1 cellular context compared by ENCODE assay signal in the genomic region with DNA sequence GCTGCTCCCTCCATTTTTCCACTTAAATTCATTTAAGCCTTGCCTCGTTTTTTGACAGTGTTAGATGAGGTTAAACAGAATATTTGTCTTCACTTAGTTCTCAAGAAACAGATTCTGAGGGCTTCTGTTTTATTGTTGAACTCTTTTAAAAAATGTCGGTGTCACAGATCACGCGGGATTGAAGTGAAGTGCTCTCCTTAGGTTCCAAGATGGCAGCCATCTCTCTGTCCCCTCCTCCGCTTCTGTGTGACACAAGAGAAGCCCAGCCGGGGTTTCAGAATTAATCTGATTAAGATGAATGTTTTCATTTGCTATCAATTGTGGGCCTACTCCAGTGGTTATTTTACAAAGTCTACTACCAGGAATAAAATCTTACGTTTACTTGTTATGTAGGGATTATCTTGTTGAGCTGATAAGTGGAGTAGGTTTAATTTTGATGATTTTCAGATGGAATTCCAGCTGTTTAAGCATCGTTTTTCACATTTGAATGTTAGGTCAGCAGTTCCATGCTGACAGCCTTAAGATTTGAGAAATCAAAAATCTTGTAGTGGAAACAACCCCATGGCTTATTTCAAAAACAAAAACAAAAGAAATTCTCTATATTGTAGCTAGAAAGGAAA.
TF ChIP-seq lines count a peak whose summit lies in the region.

No MANE protein-coding gene starts in this region.

TF ChIP-seq in K562, 482 proteins besides CTCF, POLR2A, EP300 and RAD21 (continued from another document):
- TF ChIP-seq, protein P1, sequence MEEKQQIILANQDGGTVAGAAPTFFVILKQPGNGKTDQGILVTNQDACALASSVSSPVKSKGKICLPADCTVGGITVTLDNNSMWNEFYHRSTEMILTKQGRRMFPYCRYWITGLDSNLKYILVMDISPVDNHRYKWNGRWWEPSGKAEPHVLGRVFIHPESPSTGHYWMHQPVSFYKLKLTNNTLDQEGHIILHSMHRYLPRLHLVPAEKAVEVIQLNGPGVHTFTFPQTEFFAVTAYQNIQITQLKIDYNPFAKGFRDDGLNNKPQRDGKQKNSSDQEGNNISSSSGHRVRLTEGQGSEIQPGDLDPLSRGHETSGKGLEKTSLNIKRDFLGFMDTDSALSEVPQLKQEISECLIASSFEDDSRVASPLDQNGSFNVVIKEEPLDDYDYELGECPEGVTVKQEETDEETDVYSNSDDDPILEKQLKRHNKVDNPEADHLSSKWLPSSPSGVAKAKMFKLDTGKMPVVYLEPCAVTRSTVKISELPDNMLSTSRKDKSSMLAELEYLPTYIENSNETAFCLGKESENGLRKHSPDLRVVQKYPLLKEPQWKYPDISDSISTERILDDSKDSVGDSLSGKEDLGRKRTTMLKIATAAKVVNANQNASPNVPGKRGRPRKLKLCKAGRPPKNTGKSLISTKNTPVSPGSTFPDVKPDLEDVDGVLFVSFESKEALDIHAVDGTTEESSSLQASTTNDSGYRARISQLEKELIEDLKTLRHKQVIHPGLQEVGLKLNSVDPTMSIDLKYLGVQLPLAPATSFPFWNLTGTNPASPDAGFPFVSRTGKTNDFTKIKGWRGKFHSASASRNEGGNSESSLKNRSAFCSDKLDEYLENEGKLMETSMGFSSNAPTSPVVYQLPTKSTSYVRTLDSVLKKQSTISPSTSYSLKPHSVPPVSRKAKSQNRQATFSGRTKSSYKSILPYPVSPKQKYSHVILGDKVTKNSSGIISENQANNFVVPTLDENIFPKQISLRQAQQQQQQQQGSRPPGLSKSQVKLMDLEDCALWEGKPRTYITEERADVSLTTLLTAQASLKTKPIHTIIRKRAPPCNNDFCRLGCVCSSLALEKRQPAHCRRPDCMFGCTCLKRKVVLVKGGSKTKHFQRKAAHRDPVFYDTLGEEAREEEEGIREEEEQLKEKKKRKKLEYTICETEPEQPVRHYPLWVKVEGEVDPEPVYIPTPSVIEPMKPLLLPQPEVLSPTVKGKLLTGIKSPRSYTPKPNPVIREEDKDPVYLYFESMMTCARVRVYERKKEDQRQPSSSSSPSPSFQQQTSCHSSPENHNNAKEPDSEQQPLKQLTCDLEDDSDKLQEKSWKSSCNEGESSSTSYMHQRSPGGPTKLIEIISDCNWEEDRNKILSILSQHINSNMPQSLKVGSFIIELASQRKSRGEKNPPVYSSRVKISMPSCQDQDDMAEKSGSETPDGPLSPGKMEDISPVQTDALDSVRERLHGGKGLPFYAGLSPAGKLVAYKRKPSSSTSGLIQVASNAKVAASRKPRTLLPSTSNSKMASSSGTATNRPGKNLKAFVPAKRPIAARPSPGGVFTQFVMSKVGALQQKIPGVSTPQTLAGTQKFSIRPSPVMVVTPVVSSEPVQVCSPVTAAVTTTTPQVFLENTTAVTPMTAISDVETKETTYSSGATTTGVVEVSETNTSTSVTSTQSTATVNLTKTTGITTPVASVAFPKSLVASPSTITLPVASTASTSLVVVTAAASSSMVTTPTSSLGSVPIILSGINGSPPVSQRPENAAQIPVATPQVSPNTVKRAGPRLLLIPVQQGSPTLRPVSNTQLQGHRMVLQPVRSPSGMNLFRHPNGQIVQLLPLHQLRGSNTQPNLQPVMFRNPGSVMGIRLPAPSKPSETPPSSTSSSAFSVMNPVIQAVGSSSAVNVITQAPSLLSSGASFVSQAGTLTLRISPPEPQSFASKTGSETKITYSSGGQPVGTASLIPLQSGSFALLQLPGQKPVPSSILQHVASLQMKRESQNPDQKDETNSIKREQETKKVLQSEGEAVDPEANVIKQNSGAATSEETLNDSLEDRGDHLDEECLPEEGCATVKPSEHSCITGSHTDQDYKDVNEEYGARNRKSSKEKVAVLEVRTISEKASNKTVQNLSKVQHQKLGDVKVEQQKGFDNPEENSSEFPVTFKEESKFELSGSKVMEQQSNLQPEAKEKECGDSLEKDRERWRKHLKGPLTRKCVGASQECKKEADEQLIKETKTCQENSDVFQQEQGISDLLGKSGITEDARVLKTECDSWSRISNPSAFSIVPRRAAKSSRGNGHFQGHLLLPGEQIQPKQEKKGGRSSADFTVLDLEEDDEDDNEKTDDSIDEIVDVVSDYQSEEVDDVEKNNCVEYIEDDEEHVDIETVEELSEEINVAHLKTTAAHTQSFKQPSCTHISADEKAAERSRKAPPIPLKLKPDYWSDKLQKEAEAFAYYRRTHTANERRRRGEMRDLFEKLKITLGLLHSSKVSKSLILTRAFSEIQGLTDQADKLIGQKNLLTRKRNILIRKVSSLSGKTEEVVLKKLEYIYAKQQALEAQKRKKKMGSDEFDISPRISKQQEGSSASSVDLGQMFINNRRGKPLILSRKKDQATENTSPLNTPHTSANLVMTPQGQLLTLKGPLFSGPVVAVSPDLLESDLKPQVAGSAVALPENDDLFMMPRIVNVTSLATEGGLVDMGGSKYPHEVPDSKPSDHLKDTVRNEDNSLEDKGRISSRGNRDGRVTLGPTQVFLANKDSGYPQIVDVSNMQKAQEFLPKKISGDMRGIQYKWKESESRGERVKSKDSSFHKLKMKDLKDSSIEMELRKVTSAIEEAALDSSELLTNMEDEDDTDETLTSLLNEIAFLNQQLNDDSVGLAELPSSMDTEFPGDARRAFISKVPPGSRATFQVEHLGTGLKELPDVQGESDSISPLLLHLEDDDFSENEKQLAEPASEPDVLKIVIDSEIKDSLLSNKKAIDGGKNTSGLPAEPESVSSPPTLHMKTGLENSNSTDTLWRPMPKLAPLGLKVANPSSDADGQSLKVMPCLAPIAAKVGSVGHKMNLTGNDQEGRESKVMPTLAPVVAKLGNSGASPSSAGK (IDR thresholded peaks at IDR 0.05), result peak; percentile 22; the same call in 1 of the 2 replicates
- TF ChIP-seq, protein P2, sequence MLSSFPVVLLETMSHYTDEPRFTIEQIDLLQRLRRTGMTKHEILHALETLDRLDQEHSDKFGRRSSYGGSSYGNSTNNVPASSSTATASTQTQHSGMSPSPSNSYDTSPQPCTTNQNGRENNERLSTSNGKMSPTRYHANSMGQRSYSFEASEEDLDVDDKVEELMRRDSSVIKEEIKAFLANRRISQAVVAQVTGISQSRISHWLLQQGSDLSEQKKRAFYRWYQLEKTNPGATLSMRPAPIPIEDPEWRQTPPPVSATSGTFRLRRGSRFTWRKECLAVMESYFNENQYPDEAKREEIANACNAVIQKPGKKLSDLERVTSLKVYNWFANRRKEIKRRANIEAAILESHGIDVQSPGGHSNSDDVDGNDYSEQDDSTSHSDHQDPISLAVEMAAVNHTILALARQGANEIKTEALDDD (IDR thresholded peaks at IDR 0.05), result 0 out of 2 replicates have a peak, but pooled peaks have one; percentile 34
- no peak for TF ChIP-seq ZNF3 (CRISPR knock-in tag; IDR thresholded peaks at IDR 0.05)
- TF ChIP-seq YY1 (IDR thresholded peaks at IDR 0.05; ENCODE audit: borderline replicate concordance in 1 of 3, control insufficient read depth in 1 of 3, extremely low read depth in 1 of 3, insufficient read depth in 3 of 3, insufficient read length in 1 of 3, insufficient replicate concordance in 2 of 3, low read depth in 1 of 3, low read length in 2 of 3), result peak; percentile 64 to 96 (median 81)
- no peak for TF ChIP-seq ASH1L (IDR thresholded peaks at IDR 0.05; ENCODE audit: borderline replicate concordance, low read depth, partially characterized antibody)
- TF ChIP-seq, protein P3, sequence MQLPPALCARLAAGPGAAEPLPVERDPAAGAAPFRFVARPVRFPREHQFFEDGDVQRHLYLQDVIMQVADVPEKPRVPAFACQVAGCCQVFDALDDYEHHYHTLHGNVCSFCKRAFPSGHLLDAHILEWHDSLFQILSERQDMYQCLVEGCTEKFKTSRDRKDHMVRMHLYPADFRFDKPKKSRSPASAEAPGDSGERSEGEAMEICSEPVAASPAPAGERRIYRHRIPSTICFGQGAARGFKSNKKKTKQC (CRISPR knock-in tag; IDR thresholded peaks at IDR 0.05), result no peak
- TF ChIP-seq, protein P4, sequence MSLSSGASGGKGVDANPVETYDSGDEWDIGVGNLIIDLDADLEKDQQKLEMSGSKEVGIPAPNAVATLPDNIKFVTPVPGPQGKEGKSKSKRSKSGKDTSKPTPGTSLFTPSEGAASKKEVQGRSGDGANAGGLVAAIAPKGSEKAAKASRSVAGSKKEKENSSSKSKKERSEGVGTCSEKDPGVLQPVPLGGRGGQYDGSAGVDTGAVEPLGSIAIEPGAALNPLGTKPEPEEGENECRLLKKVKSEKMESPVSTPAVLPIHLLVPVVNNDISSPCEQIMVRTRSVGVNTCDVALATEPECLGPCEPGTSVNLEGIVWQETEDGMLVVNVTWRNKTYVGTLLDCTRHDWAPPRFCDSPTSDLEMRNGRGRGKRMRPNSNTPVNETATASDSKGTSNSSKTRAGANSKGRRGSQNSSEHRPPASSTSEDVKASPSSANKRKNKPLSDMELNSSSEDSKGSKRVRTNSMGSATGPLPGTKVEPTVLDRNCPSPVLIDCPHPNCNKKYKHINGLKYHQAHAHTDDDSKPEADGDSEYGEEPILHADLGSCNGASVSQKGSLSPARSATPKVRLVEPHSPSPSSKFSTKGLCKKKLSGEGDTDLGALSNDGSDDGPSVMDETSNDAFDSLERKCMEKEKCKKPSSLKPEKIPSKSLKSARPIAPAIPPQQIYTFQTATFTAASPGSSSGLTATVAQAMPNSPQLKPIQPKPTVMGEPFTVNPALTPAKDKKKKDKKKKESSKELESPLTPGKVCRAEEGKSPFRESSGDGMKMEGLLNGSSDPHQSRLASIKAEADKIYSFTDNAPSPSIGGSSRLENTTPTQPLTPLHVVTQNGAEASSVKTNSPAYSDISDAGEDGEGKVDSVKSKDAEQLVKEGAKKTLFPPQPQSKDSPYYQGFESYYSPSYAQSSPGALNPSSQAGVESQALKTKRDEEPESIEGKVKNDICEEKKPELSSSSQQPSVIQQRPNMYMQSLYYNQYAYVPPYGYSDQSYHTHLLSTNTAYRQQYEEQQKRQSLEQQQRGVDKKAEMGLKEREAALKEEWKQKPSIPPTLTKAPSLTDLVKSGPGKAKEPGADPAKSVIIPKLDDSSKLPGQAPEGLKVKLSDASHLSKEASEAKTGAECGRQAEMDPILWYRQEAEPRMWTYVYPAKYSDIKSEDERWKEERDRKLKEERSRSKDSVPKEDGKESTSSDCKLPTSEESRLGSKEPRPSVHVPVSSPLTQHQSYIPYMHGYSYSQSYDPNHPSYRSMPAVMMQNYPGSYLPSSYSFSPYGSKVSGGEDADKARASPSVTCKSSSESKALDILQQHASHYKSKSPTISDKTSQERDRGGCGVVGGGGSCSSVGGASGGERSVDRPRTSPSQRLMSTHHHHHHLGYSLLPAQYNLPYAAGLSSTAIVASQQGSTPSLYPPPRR (CRISPR knock-in tag; IDR thresholded peaks at IDR 0.05; ENCODE audit: borderline replicate concordance), result no peak
- TF ChIP-seq RBM22 (IDR thresholded peaks at IDR 0.05; ENCODE audit: low read depth, low read length, poor library complexity, severe bottlenecking), result no peak
- TF ChIP-seq BRD9 (IDR thresholded peaks at IDR 0.05; ENCODE audit: low read depth, partially characterized antibody), result peak; percentile 34
- TF ChIP-seq KLF16 (IDR thresholded peaks at IDR 0.05), result no peak
